In the genomic region with DNA sequence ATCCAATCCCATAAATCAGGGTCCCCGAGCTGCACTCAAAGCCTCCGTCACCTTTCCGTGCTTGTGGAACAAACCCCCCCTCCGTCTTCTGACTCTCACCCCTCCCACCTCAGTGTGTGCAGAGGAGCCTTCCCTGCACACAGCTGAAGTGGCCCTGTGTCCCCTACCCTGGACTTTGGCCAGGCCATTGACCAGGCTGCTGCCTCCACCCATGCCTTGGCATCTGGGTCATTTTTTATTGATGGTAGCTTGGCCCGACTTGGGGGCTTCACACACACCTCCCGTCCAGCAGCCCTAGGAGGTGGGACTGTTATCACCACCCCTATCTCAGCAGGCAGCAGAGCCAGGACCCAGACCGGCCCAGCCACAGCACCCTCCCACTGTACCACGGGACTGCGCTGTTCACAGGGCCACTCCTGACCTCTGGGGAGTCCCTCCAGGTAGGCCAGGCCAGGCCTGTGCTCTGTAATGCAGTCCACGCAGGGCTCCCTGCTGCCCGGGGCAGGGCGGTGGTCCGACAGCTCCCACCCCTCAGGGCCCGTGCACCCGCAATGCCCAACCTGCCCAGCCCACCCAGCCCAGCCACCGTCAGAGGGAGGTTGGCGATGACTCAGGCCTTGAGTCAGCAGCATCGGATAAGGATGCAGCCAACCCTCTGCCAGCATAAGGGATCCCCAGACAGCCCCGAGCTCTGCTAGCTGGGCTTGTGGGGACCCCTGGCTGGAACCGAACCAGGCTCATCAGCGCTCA, we compare ENCODE assay signal across 8 cellular contexts. TPM values are rescaled to one million over a fixed set of nuclear protein-coding genes. Genes with fewer than 3 reads are reported as not detected.
DNase-seq lines count a peak whose midpoint lies in the region; ATAC-seq and TF ChIP-seq lines count a peak whose summit lies in the region.

No MANE protein-coding gene starts in this region.

- CTCF ChIA-PET in activated CD4-positive, alpha-beta T cell treated with anti-CD3 and anti-CD28 coated beads for 36 hours (lab: Charles Lee) = no interaction called here

- POLR2A ChIA-PET in activated CD4-positive, alpha-beta T cell treated with anti-CD3 and anti-CD28 coated beads for 36 hours (lab: Charles Lee) = no interaction called here

- WGBS in right cardiac atrium = 70% methylated on average over 21 of the region's 21 CpGs

- no peak for TF ChIP-seq CTCF in nephron progenitor cell (IDR thresholded peaks at IDR 0.05)

- peaks cover 20% of the 10 kb centered on the region for H3K4me1 Mint-ChIP-seq in activated naive CD8-positive, alpha-beta T cell treated with anti-CD3 and anti-CD28 coated beads for 36 hours
- H3K4me1 Mint-ChIP-seq in stimulated activated effector memory CD8-positive, alpha-beta T cell treated with anti-CD3 and anti-CD28 coated beads, Interleukin-12 subunit alpha, Interleukin-12 subunit beta, amount 100 ng/mL, for 72 hours = peaks cover 31% of the 10 kb centered on the region
- H3K4me1 Mint-ChIP-seq in activated CD4-positive, alpha-beta T cell treated with anti-CD3 and anti-CD28 coated beads for 36 hours = peaks cover 14% of the 10 kb centered on the region
- peaks cover 72% of the 10 kb centered on the region for H3K4me1 Mint-ChIP-seq in nephron progenitor cell

- H3K4me3 ChIP-seq in right cardiac atrium (ENCODE audit: low read length) = no peak overlapping the region

- no peaks in the 10 kb centered on the region for H3K9me3 Mint-ChIP-seq in activated naive CD8-positive, alpha-beta T cell treated with anti-CD3 and anti-CD28 coated beads for 36 hours
- H3K9me3 Mint-ChIP-seq in stimulated activated effector memory CD8-positive, alpha-beta T cell treated with anti-CD3 and anti-CD28 coated beads, Interleukin-12 subunit alpha, Interleukin-12 subunit beta, amount 100 ng/mL, for 72 hours = no peaks in the 10 kb centered on the region
- H3K9me3 Mint-ChIP-seq in activated CD4-positive, alpha-beta T cell treated with anti-CD3 and anti-CD28 coated beads for 36 hours (ENCODE audit: low read depth) = no peaks in the 10 kb centered on the region
- peaks cover 6% of the 10 kb centered on the region for H3K9me3 Mint-ChIP-seq in nephron progenitor cell

- ATAC-seq in right cardiac atrium (peak in 1 of 2 donors; percentile 37), HG02588 (IDR thresholded peaks at IDR 0.05; ENCODE audit: unreplicated experiment) (no peak)
- ATAC-seq in stimulated activated effector memory CD8-positive, alpha-beta T cell treated with anti-CD3 and anti-CD28 coated beads, Interleukin-12 subunit alpha, Interleukin-12 subunit beta, amount 100 ng/mL, for 72 hours = no peak
- ATAC-seq in activated CD4-positive, alpha-beta T cell treated with anti-CD3 and anti-CD28 coated beads for 36 hours = no peak

- H3K27me3 ChIP-seq in right cardiac atrium (ENCODE audit: control insufficient read depth, insufficient read depth) = no peaks in the 10 kb centered on the region

- H3K4me1 ChIP-seq in right cardiac atrium (ENCODE audit: control insufficient read depth, insufficient read depth, low read length) = peaks cover 16% of the 10 kb centered on the region

- intact Hi-C loops in right cardiac atrium (cut with DNase I) = no loop called here
- intact Hi-C loops in activated CD4-positive, alpha-beta T cell treated with anti-CD3 and anti-CD28 coated beads for 36 hours (cut with DNase I, micrococcal nuclease) = no loop called here

- H3K36me3 Mint-ChIP-seq in activated naive CD8-positive, alpha-beta T cell treated with anti-CD3 and anti-CD28 coated beads for 36 hours = no peaks in the 10 kb centered on the region
- no peaks in the 10 kb centered on the region for H3K36me3 Mint-ChIP-seq in stimulated activated effector memory CD8-positive, alpha-beta T cell treated with anti-CD3 and anti-CD28 coated beads, Interleukin-12 subunit alpha, Interleukin-12 subunit beta, amount 100 ng/mL, for 72 hours
- no peaks in the 10 kb centered on the region for H3K36me3 Mint-ChIP-seq in activated CD4-positive, alpha-beta T cell treated with anti-CD3 and anti-CD28 coated beads for 36 hours (ENCODE audit: low read depth)
- H3K36me3 Mint-ChIP-seq in nephron progenitor cell (ENCODE audit: low read depth) = no peaks in the 10 kb centered on the region

- no peaks in the 10 kb centered on the region for H3K9me3 ChIP-seq in right cardiac atrium (ENCODE audit: control insufficient read depth, low read length)

- H3K4me3 Mint-ChIP-seq in activated naive CD8-positive, alpha-beta T cell treated with anti-CD3 and anti-CD28 coated beads for 36 hours = no peak overlapping the region
- peak overlapping the region; percentile 8 for H3K4me3 Mint-ChIP-seq in stimulated activated effector memory CD8-positive, alpha-beta T cell treated with anti-CD3 and anti-CD28 coated beads, Interleukin-12 subunit alpha, Interleukin-12 subunit beta, amount 100 ng/mL, for 72 hours
- H3K4me3 Mint-ChIP-seq in activated CD4-positive, alpha-beta T cell treated with anti-CD3 and anti-CD28 coated beads for 36 hours = no peak overlapping the region
- H3K4me3 Mint-ChIP-seq in nephron progenitor cell = no peak overlapping the region

- peak; percentile 72 for DNase-seq in HK-2 (ENCODE audit: unreplicated experiment)
- DNase-seq in activated naive CD8-positive, alpha-beta T cell treated with anti-CD3 and anti-CD28 coated beads for 36 hours = no peak
- peak; percentile 60 to 69 (median 64) for DNase-seq in right cardiac atrium
- no peak for DNase-seq in stimulated activated effector memory CD8-positive, alpha-beta T cell treated with anti-CD3 and anti-CD28 coated beads, Interleukin-12 subunit alpha, Interleukin-12 subunit beta, amount 100 ng/mL, for 72 hours (ENCODE audit: low spot score in 2 of 2)
- DNase-seq in activated CD4-positive, alpha-beta T cell treated with anti-CD3 and anti-CD28 coated beads for 36 hours = no peak
- DNase-seq in nephron progenitor cell = no peak
- no peak for DNase-seq in NCI-H2107 treated with DMSO at 0.1 percent for 48 hours (lab: John Stamatoyannopoulos, UW; ENCODE audit: unreplicated experiment)

- no peak overlapping the region for H3K27ac ChIP-seq in right cardiac atrium (ENCODE audit: low read length)

- no peaks in the 10 kb centered on the region for H3K27me3 Mint-ChIP-seq in activated naive CD8-positive, alpha-beta T cell treated with anti-CD3 and anti-CD28 coated beads for 36 hours
- H3K27me3 Mint-ChIP-seq in activated CD4-positive, alpha-beta T cell treated with anti-CD3 and anti-CD28 coated beads for 36 hours = no peaks in the 10 kb centered on the region
- H3K27me3 Mint-ChIP-seq in nephron progenitor cell (ENCODE audit: low read depth, poor library complexity) = peaks cover 8% of the 10 kb centered on the region

- peak overlapping the region; percentile 54 for H3K27ac Mint-ChIP-seq in activated naive CD8-positive, alpha-beta T cell treated with anti-CD3 and anti-CD28 coated beads for 36 hours
- H3K27ac Mint-ChIP-seq in stimulated activated effector memory CD8-positive, alpha-beta T cell treated with anti-CD3 and anti-CD28 coated beads, Interleukin-12 subunit alpha, Interleukin-12 subunit beta, amount 100 ng/mL, for 72 hours = no peak overlapping the region
- no peak overlapping the region for H3K27ac Mint-ChIP-seq in activated CD4-positive, alpha-beta T cell treated with anti-CD3 and anti-CD28 coated beads for 36 hours
- no peak overlapping the region for H3K27ac Mint-ChIP-seq in nephron progenitor cell

RNA-seq across cellular contexts. Expression of a gene that starts 9.2 kb away (rescaled TPM):
- total RNA-seq in activated naive CD8-positive, alpha-beta T cell treated with anti-CD3 and anti-CD28 coated beads for 36 hours = 10 to 100 TPM; 67.8 TPM
- 10 to 100 TPM; 36.2 to 46.4 (median 42.3) TPM for total RNA-seq in right cardiac atrium
- 36.6 TPM for polyA plus RNA-seq in right cardiac atrium
- total RNA-seq in activated CD4-positive, alpha-beta T cell treated with anti-CD3 and anti-CD28 coated beads for 36 hours = 10 to 100 TPM; 60.8 to 66.0 TPM

RNA-seq across cellular contexts. Expression of a gene that starts 43.8 kb away (rescaled TPM):
- 1 to 10 TPM in 1 of 2 experiments, under 1 TPM in 1; 0.87 to 1.7 TPM for total RNA-seq in activated naive CD8-positive, alpha-beta T cell treated with anti-CD3 and anti-CD28 coated beads for 36 hours
- total RNA-seq in right cardiac atrium = 100 to 1,000 TPM; 156 to 212 (median 188) TPM
- polyA plus RNA-seq in right cardiac atrium = 217 TPM
- total RNA-seq in activated CD4-positive, alpha-beta T cell treated with anti-CD3 and anti-CD28 coated beads for 36 hours = 1 to 10 TPM; 2.2 to 3.2 TPM

Comparison
In these comparisons a context has a peak if more than half of its experiments do, and no peak if none do; other contexts are left out.
1. DNase-seq: peak in HK-2 (single experiment) and right cardiac atrium (3 of 3); none in activated naive CD8-positive, alpha-beta T cell treated with anti-CD3 and anti-CD28 coated beads for 36 hours (single experiment), stimulated activated effector memory CD8-positive, alpha-beta T cell treated with anti-CD3 and anti-CD28 coated beads, Interleukin-12 subunit alpha, Interleukin-12 subunit beta, amount 100 ng/mL, for 72 hours (0 of 2), activated CD4-positive, alpha-beta T cell treated with anti-CD3 and anti-CD28 coated beads for 36 hours (single experiment), nephron progenitor cell (single experiment) and NCI-H2107 treated with DMSO at 0.1 percent for 48 hours (single experiment).
2. RNA of a gene that starts 43.8 kb away (total RNA-seq): 156 to 212 TPM in right cardiac atrium; 2.2 to 3.2 TPM in activated CD4-positive, alpha-beta T cell treated with anti-CD3 and anti-CD28 coated beads for 36 hours and 0.87 to 1.7 TPM in activated naive CD8-positive, alpha-beta T cell treated with anti-CD3 and anti-CD28 coated beads for 36 hours; every median in the first group is over 10 times any median in the second.